29 cellular contexts compared by ENCODE assay signal in the genomic region with DNA sequence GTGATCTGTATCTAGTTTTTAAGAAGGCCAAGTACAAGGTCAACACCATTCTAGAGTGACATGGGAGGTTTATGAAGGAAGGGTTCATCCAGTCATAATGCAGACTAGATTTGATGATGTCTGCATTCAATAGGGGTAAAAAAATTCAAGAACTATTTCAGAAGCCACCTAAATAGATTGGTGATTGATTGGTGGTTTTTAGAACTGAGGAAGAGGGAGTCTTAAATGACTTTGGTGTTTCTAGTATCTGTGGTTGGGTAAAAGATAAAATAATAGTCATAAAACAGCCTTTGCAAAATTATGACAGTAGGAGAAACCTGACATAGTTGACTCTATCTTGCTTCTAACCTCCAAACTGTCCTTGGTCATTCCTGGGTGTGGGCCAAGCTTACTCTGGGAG.
DNase-seq lines count a peak whose midpoint lies in the region; ATAC-seq, FAIRE-seq and TF ChIP-seq lines count a peak whose summit lies in the region.
"Had no signal": no experiment of that assay in that cellular context is flagged by ENCODE, and none has a peak within 500 bp of the region (broad histone marks: within the 10 kb centered on the region; RNA-seq: fewer than 3 reads in every experiment).

No MANE protein-coding gene starts in this region.

- H3K4me1 ChIP-seq in GM12878 (ENCODE audit: control insufficient read depth, insufficient read depth, low read length) = peaks cover 4% of the 10 kb centered on the region; the same call in 1 of the 2 replicates
- H3K4me1 ChIP-seq: A549, BE2C, Caco-2 had no signal

- SMC1A ChIA-PET in GM12878 (lab: Charles Lee; ENCODE audit: uncharacterized antibody, unreplicated experiment) = no interaction called here

- in situ Hi-C loops in GM12878 (cut with MboI) = no loop called here

- POLR2A ChIA-PET in GM12878 (lab: Charles Lee) = no interaction called here

- TF ChIP-seq POLR2A in GM12878 (IDR thresholded peaks at IDR 0.05; ENCODE audit: low read depth, low read length) = no peak

- no peak for FAIRE-seq in GM12878 (lab: Jason Lieb, UNC)
- FAIRE-seq: A204.1, A549, D721Med had no signal

- no peak overlapping the region for H3K27ac ChIP-seq in GM12878 (ENCODE audit: control insufficient read depth, insufficient read depth)
- H3K27ac ChIP-seq: 22Rv1; A549; BLaER1; BLaER1 treated with 17β-estradiol and CSF1 and Interleukin-3, amounts not matched to agents 10 nM and 100 nM; C4-2B had no signal

- no TSS peak for BruUV-seq in GM12878 (replicated peaks; lab: Mats Ljungman, UMichigan)

- H3K9me3 ChIP-seq in GM12878 (replicated peaks; ENCODE audit: control insufficient read depth, insufficient read depth, low read length) = no peaks in the 10 kb centered on the region; the same call in 1 of the 3 replicates
- H3K9me3 ChIP-seq: A549, BE2C had no signal

- TF ChIP-seq RAD21 in GM12878 (IDR thresholded peaks at IDR 0.05; ENCODE audit: insufficient read depth, low read depth, low read length) = no peak

- no peak for DNase-seq in GM12878 (ENCODE audit: low read depth, low spot score)
- no peak for DNase-seq in cardiac septum (ENCODE audit: low spot score)
- DNase-seq: 8988T; ACHN; AML-193; BE2C; C1 segment of cervical spinal cord; Caco-2; Calu3; CD4-positive, alpha-beta memory T cell; CD4-positive, alpha-beta T cell; CD4-positive, CD25-positive, alpha-beta regulatory T cell; CD8-positive, alpha-beta memory T cell; CD8-positive, alpha-beta T cell; COR-L47; DMS 273 treated with DMSO at 0.1 percent for 48 hours; DMS153; DMS53; DMS79; DMS79 treated with DMSO at 0.1 percent for 48 hours; DND-41; EL had no signal

- intact Hi-C loops in GM12878 (cut with micrococcal nuclease; ENCODE audit: unreplicated experiment) (no loop called here), cardiac septum (cut with DNase I) (no loop called here)

- no peak overlapping the region for H3K4me2 ChIP-seq in GM12878 (ENCODE audit: control insufficient read depth, insufficient read depth)
- H3K4me2 ChIP-seq: A549; BLaER1; BLaER1 treated with 17β-estradiol and CSF1 and Interleukin-3, amounts not matched to agents 10 nM and 100 nM had no signal

- no peak overlapping the region for H3K4me3 ChIP-seq in GM12878
- H3K4me3 ChIP-seq: A549; BLaER1; BLaER1 treated with 17β-estradiol and CSF1 and Interleukin-3, amounts not matched to agents 10 nM and 100 nM had no signal

- CTCF ChIA-PET in GM12878 (lab: Yijun Ruan, JAX) = no interaction called here

- H2AFZ ChIP-seq in GM12878 (ENCODE audit: control insufficient read depth, low read depth, low read length) = no peak overlapping the region

- TF ChIP-seq EP300 in GM12878 (IDR thresholded peaks at IDR 0.05; ENCODE audit: borderline replicate concordance in 1 of 2, control insufficient read depth in 1 of 2, low read depth in 2 of 2, low read length in 2 of 2) = no peak

- TF ChIP-seq CTCF in GM12878 (IDR thresholded peaks at IDR 0.05 in 2 of 3, conservative IDR thresholded peaks at IDR 0.05 in 1 of 3; ENCODE audit: control insufficient read depth in 2 of 3, extremely low read depth in 1 of 3, insufficient read depth in 1 of 3, low read depth in 3 of 3, low read length in 3 of 3) = no peak

- no peaks in the 10 kb centered on the region for H4K20me1 ChIP-seq in GM12878 (ENCODE audit: control insufficient read depth, insufficient read depth)
- H4K20me1 ChIP-seq: BLaER1; BLaER1 treated with 17β-estradiol and CSF1 and Interleukin-3, amounts not matched to agents 10 nM and 100 nM had no signal

- no peak overlapping the region for H3K9ac ChIP-seq in GM12878 (ENCODE audit: control insufficient read depth, insufficient read depth, low read length)
- H3K9ac ChIP-seq: BLaER1; BLaER1 treated with 17β-estradiol and CSF1 and Interleukin-3, amounts not matched to agents 10 nM and 100 nM had no signal

- RAD21 ChIA-PET in GM12878 (lab: Charles Lee; ENCODE audit: unreplicated experiment) = no interaction called here

- no peak; the same call in 1 of the 3 replicates for ATAC-seq in GM12878
- ATAC-seq: A549; CD8-positive, alpha-beta T cell had no signal

- H3K36me3 ChIP-seq in GM12878 (ENCODE audit: control insufficient read depth in 2 of 2, insufficient read depth in 2 of 2, low read length in 1 of 2) = no peaks in the 10 kb centered on the region
- H3K36me3 ChIP-seq: BE2C; BLaER1; BLaER1 treated with 17β-estradiol and CSF1 and Interleukin-3, amounts not matched to agents 10 nM and 100 nM had no signal

- no peaks in the 10 kb centered on the region for H3K27me3 ChIP-seq in GM12878 (replicated peaks in 1 of 2; ENCODE audit: control insufficient read depth in 2 of 2, insufficient read depth in 2 of 2, low read length in 1 of 2)
- H3K27me3 ChIP-seq: BLaER1; BLaER1 treated with 17β-estradiol and CSF1 and Interleukin-3, amounts not matched to agents 10 nM and 100 nM had no signal

- H3K79me2 ChIP-seq in GM12878 (ENCODE audit: control insufficient read depth, insufficient read depth, low read length) = no peaks in the 10 kb centered on the region

TF ChIP-seq in GM12878, 131 proteins besides CTCF, POLR2A, EP300 and RAD21:
- TF ChIP-seq RUNX3 (IDR thresholded peaks at IDR 0.05; ENCODE audit: low read length) = peak; percentile 69
- TF ChIP-seq, protein P1, sequence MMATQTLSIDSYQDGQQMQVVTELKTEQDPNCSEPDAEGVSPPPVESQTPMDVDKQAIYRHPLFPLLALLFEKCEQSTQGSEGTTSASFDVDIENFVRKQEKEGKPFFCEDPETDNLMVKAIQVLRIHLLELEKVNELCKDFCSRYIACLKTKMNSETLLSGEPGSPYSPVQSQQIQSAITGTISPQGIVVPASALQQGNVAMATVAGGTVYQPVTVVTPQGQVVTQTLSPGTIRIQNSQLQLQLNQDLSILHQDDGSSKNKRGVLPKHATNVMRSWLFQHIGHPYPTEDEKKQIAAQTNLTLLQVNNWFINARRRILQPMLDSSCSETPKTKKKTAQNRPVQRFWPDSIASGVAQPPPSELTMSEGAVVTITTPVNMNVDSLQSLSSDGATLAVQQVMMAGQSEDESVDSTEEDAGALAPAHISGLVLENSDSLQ (IDR thresholded peaks at IDR 0.05) = peak; percentile 57; the same call in 1 of the 2 replicates
- TF ChIP-seq, protein P2, sequence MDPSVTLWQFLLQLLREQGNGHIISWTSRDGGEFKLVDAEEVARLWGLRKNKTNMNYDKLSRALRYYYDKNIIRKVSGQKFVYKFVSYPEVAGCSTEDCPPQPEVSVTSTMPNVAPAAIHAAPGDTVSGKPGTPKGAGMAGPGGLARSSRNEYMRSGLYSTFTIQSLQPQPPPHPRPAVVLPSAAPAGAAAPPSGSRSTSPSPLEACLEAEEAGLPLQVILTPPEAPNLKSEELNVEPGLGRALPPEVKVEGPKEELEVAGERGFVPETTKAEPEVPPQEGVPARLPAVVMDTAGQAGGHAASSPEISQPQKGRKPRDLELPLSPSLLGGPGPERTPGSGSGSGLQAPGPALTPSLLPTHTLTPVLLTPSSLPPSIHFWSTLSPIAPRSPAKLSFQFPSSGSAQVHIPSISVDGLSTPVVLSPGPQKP (IDR thresholded peaks at IDR 0.05; ENCODE audit: low read depth, low read length) = no peak
- peak; percentile 31; the same call in 1 of the 2 replicates for TF ChIP-seq NFIC (IDR thresholded peaks at IDR 0.05; ENCODE audit: low read depth, low read length)
